8 cellular contexts compared by ENCODE assay signal in the genomic region with DNA sequence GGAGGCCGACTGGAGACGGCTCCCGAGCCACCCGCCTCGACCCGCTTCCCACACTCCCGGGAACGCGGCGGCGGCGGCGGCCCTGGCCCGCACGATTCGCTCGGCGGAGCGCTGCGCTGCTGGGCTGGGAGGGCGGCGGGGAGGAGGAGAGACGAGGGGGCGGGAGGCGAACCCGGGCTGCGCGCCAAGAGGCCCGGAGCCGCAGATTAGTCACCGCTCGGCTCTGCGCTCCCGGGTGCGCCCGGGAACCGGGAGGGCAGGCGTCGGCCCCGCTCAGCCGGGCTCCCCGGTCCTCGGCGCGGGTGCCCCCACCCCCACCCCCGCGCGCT. TPM values are rescaled to one million over a fixed set of nuclear protein-coding genes. Genes with fewer than 3 reads are reported as not detected.
DNase-seq lines count a peak whose midpoint lies in the region; ATAC-seq and TF ChIP-seq lines count a peak whose summit lies in the region.

No MANE protein-coding gene starts in this region.

- no peak overlapping the region for H2BK5ac ChIP-seq in neuronal stem cell (ENCODE audit: low read length)

- no peak overlapping the region for H3K4ac ChIP-seq in neuronal stem cell (ENCODE audit: low read length)

- no peak overlapping the region for H2BK12ac ChIP-seq in neuronal stem cell (ENCODE audit: low read length)

- no peaks in the 10 kb centered on the region for H4K20me1 ChIP-seq in PC-9 (ENCODE audit: insufficient read depth)

- TF ChIP-seq POLR2A in gastroesophageal sphincter (IDR thresholded peaks at IDR 0.05): peak; percentile 62 to 77

- no peak overlapping the region for H3K14ac ChIP-seq in neuronal stem cell (ENCODE audit: low read length)

- POLR2A ChIA-PET in PC-9 (lab: Charles Lee; ENCODE audit: unreplicated experiment): no interaction called here

- CTCF ChIA-PET in PC-9 (lab: Charles Lee): no interaction called here
- CTCF ChIA-PET in activated naive CD4-positive, alpha-beta T cell treated with anti-CD3 and anti-CD28 coated beads for 36 hours (lab: Charles Lee): interaction anchor here (0.9 kb wide), 1 partner anchor 100 kb away, joined by 3 read pairs; no protein-coding TSS in a partner anchor

- no peak overlapping the region for H2BK15ac ChIP-seq in neuronal stem cell (ENCODE audit: low read length)

- H3K79me2 ChIP-seq in ACC112 (ENCODE audit: control insufficient read depth, insufficient read depth, low read length, unreplicated experiment) (no peaks in the 10 kb centered on the region), PC-9 (ENCODE audit: low read depth) (peaks cover 6% of the 10 kb centered on the region; the same call in 1 of the 2 replicates)

- BruUV-seq in PC-9 (replicated peaks; lab: Mats Ljungman, UMichigan): no TSS peak

- TF ChIP-seq CTCF in PC-9 (conservative IDR thresholded peaks at IDR 0.05): no peak
- no peak for TF ChIP-seq CTCF in gastroesophageal sphincter (IDR thresholded peaks at IDR 0.05)

- H3K27ac Mint-ChIP-seq in activated naive CD4-positive, alpha-beta T cell treated with anti-CD3 and anti-CD28 coated beads for 36 hours: no peak overlapping the region

- H2AFZ ChIP-seq in ACC112 (ENCODE audit: low read length, unreplicated experiment): peak overlapping the region; percentile 38
- no peak overlapping the region for H2AFZ ChIP-seq in PC-9
- peak overlapping the region; percentile 62 for H2AFZ ChIP-seq in neuronal stem cell (ENCODE audit: low read length)

- peaks cover 8% of the 10 kb centered on the region for H3K4me1 Mint-ChIP-seq in activated naive CD4-positive, alpha-beta T cell treated with anti-CD3 and anti-CD28 coated beads for 36 hours (ENCODE audit: low read depth)

- no peak overlapping the region for H3K9ac ChIP-seq in neuronal stem cell (ENCODE audit: low read depth, low read length, poor library complexity)

- no peak overlapping the region for H2AK5ac ChIP-seq in neuronal stem cell (ENCODE audit: low read depth, low read length)

- H3K18ac ChIP-seq in neuronal stem cell (ENCODE audit: low read length): peak overlapping the region; percentile 91

- intact Hi-C loops in PC-9 (cut with micrococcal nuclease; ENCODE audit: unreplicated experiment): loop anchor here (5.0 kb wide), 1 partner anchor 43 kb away; no protein-coding TSS in a partner anchor
- intact Hi-C loops in activated naive CD4-positive, alpha-beta T cell treated with anti-CD3 and anti-CD28 coated beads for 36 hours (cut with micrococcal nuclease): loop anchor here (5.0 kb wide), 2 partner anchors 158 to 358 kb away; no protein-coding TSS in a partner anchor

- no peak overlapping the region for H4K8ac ChIP-seq in neuronal stem cell (ENCODE audit: low read depth, low read length)

- H3K4me1 ChIP-seq in ACC112 (ENCODE audit: control insufficient read depth, insufficient read depth, low read length, unreplicated experiment): peaks cover 9% of the 10 kb centered on the region
- H3K4me1 ChIP-seq in PC-9 (replicated peaks; ENCODE audit: insufficient read depth): no peaks in the 10 kb centered on the region
- H3K4me1 ChIP-seq in gastroesophageal sphincter: peaks cover 0 to 43% (median 18%) of the 10 kb centered on the region in 3 donors
- H3K4me1 ChIP-seq in neuronal stem cell (ENCODE audit: control insufficient read depth in 2 of 2, insufficient read depth in 1 of 2, low read depth in 1 of 2, low read length in 2 of 2): peaks cover 3 to 7% of the 10 kb centered on the region in 2 donors

- H3K27ac ChIP-seq in ACC112 (ENCODE audit: low read depth, low read length) (peak overlapping the region; percentile 90), PC-9 (peak overlapping the region; percentile 54; the same call in 1 of the 2 replicates), gastroesophageal sphincter (peak overlapping the region; percentile 80 to 98 (median 94)), neuronal stem cell (replicated peaks; ENCODE audit: low read length) (no peak overlapping the region)

- H4K91ac ChIP-seq in neuronal stem cell (ENCODE audit: low read depth, low read length, poor library complexity): no peak overlapping the region

- WGBS in gastroesophageal sphincter (ENCODE audit: low coverage in 1 of 2), 2 donors: no CpG with 5 or more reads among the region's 48 CpGs
- no CpG with 5 or more reads among the region's 48 CpGs for WGBS in neuronal stem cell (ENCODE audit: extremely low coverage in 2 of 2, insufficient read length in 2 of 2, insufficient replicate concordance in 1 of 2), 2 donors

- H3K27me3 Mint-ChIP-seq in activated naive CD4-positive, alpha-beta T cell treated with anti-CD3 and anti-CD28 coated beads for 36 hours (ENCODE audit: low read depth): peaks cover 2% of the 10 kb centered on the region

- H3K27me3 ChIP-seq in ACC112 (ENCODE audit: insufficient read depth, low read length): no peaks in the 10 kb centered on the region
- H3K27me3 ChIP-seq in PC-9 (ENCODE audit: insufficient read depth, low read depth): no peaks in the 10 kb centered on the region
- no peaks in the 10 kb centered on the region for H3K27me3 ChIP-seq in gastroesophageal sphincter
- peaks cover 0 to 10% (median 0%) of the 10 kb centered on the region in 3 experiments for H3K27me3 ChIP-seq in neuronal stem cell (ENCODE audit: control insufficient read depth in 3 of 3, insufficient read depth in 3 of 3, low read depth in 1 of 3, low read length in 3 of 3)

- H3K4me2 ChIP-seq in PC-9: peak overlapping the region; percentile 66
- peak overlapping the region; percentile 62 for H3K4me2 ChIP-seq in neuronal stem cell (ENCODE audit: insufficient read depth, low read length, poor library complexity, severe bottlenecking)

- H3K79me1 ChIP-seq in neuronal stem cell (ENCODE audit: low read depth, low read length): peaks cover 5% of the 10 kb centered on the region

- H3F3A ChIP-seq in PC-9 (ENCODE audit: insufficient read depth, low read depth): no peaks in the 10 kb centered on the region

- H3K36me3 ChIP-seq in ACC112 (ENCODE audit: insufficient read depth, low read length) (no peaks in the 10 kb centered on the region), PC-9 (ENCODE audit: low read depth) (no peaks in the 10 kb centered on the region), gastroesophageal sphincter (no peaks in the 10 kb centered on the region), neuronal stem cell (replicated peaks in 1 of 2; ENCODE audit: control insufficient read depth in 2 of 2, insufficient read depth in 2 of 2, low read length in 2 of 2) (no peaks in the 10 kb centered on the region)

- peak; percentile 80 for ATAC-seq in gastroesophageal sphincter
- ATAC-seq in GM18907 (IDR thresholded peaks at IDR 0.05; ENCODE audit: unreplicated experiment): no peak
- no peak for ATAC-seq in GM19324 (IDR thresholded peaks at IDR 0.05; ENCODE audit: low FRiP score, unreplicated experiment)

- no peaks in the 10 kb centered on the region for H3K9me2 ChIP-seq in PC-9 (ENCODE audit: insufficient read depth)

- no peak for TF ChIP-seq EP300 in gastroesophageal sphincter (IDR thresholded peaks at IDR 0.05)

- no peak overlapping the region for H3K23ac ChIP-seq in neuronal stem cell (ENCODE audit: low read depth, low read length, poor library complexity)

- H3K9me3 Mint-ChIP-seq in activated naive CD4-positive, alpha-beta T cell treated with anti-CD3 and anti-CD28 coated beads for 36 hours: no peaks in the 10 kb centered on the region

- H3K4me3 Mint-ChIP-seq in activated naive CD4-positive, alpha-beta T cell treated with anti-CD3 and anti-CD28 coated beads for 36 hours: peak overlapping the region; percentile 50

- H3K36me3 Mint-ChIP-seq in activated naive CD4-positive, alpha-beta T cell treated with anti-CD3 and anti-CD28 coated beads for 36 hours (ENCODE audit: low read depth): no peaks in the 10 kb centered on the region

- peak; percentile 61 for DNase-seq in GOT3 (lab: John Stamatoyannopoulos, UW)
- DNase-seq in PC-9: peak in 1 of 2 experiments; percentile 66
- DNase-seq in activated naive CD4-positive, alpha-beta T cell treated with anti-CD3 and anti-CD28 coated beads for 36 hours: peak; percentile 71
- DNase-seq in neuronal stem cell (ENCODE audit: low spot score): no peak

- H2BK120ac ChIP-seq in neuronal stem cell (ENCODE audit: low read depth, low read length): no peak overlapping the region

- H3K4me3 ChIP-seq in ACC112 (ENCODE audit: low read depth, low read length): peak overlapping the region; percentile 80
- H3K4me3 ChIP-seq in PC-9: peak overlapping the region; percentile 54; the same call in 1 of the 2 replicates
- H3K4me3 ChIP-seq in gastroesophageal sphincter: peak overlapping the region; percentile 50 to 78
- H3K4me3 ChIP-seq in neuronal stem cell (ENCODE audit: low read length in 2 of 2): peak overlapping the region; percentile 61 to 79

- H3K9me3 ChIP-seq in PC-9 (ENCODE audit: insufficient read depth, low read depth) (no peaks in the 10 kb centered on the region), gastroesophageal sphincter (no peaks in the 10 kb centered on the region), neuronal stem cell (replicated peaks in 1 of 2; ENCODE audit: control insufficient read depth in 2 of 2, insufficient read depth in 1 of 2, low read depth in 1 of 2, low read length in 2 of 2) (no peaks in the 10 kb centered on the region)

RNA-seq across cellular contexts. Expression of gene BCOR, which starts 11.2 kb away (rescaled TPM):
- total RNA-seq in PC-9 (2021) (0.68 and 1.5 TPM in 2 replicates), gastroesophageal sphincter (10 to 100 TPM; 18.4 to 27.4 (median 21.4) TPM)
- 10 to 100 TPM; 29.1 to 29.9 TPM for total RNA-seq in activated naive CD4-positive, alpha-beta T cell treated with anti-CD3 and anti-CD28 coated beads for 36 hours
- polyA plus RNA-seq in neuronal stem cell (2013, experiment 1 of 2): 5.4 TPM
- polyA plus RNA-seq in neuronal stem cell (2013, experiment 2 of 2): 5.2 TPM
